Comparison of ENCODE assay signal across 1 cellular context in genomic region chr2:109318150-109318948, GRCh38.
TF ChIP-seq lines count a peak whose summit lies in the region.

No MANE protein-coding gene starts in this region.

TF ChIP-seq in HepG2, 621 proteins besides CTCF, POLR2A, EP300 and RAD21 (continued from another document):
- TF ChIP-seq THAP7 (CRISPR knock-in tag; IDR thresholded peaks at IDR 0.05) (no peak), BRD4 (CRISPR knock-in tag; IDR thresholded peaks at IDR 0.05) (no peak), TBL1XR1 (IDR thresholded peaks at IDR 0.05; ENCODE audit: borderline replicate concordance, low read length, partially characterized antibody) (no peak), RCOR2 (CRISPR knock-in tag; IDR thresholded peaks at IDR 0.05) (no peak), TAF1 (CRISPR knock-in tag; IDR thresholded peaks at IDR 0.05) (no peak), SMC3 (IDR thresholded peaks at IDR 0.05; ENCODE audit: low read length) (no peak), ZNF790 (CRISPR knock-in tag; IDR thresholded peaks at IDR 0.05; ENCODE audit: borderline replicate concordance) (no peak), RXRA (CRISPR knock-in tag; IDR thresholded peaks at IDR 0.05) (no peak), ZNF768 (CRISPR knock-in tag; IDR thresholded peaks at IDR 0.05) (no peak), HNRNPL (IDR thresholded peaks at IDR 0.05; ENCODE audit: low read depth, low read length) (no peak), JUNB (CRISPR knock-in tag; IDR thresholded peaks at IDR 0.05; ENCODE audit: borderline replicate concordance) (no peak), JUN (CRISPR knock-in tag; IDR thresholded peaks at IDR 0.05) (no peak), UBTF (CRISPR knock-in tag; IDR thresholded peaks at IDR 0.05) (no peak), ZNF101 (CRISPR knock-in tag; IDR thresholded peaks at IDR 0.05; ENCODE audit: borderline replicate concordance, low read depth) (no peak), SMARCC2 (IDR thresholded peaks at IDR 0.05) (no peak), CREM (IDR thresholded peaks at IDR 0.05) (no peak), CREM (CRISPR knock-in tag; IDR thresholded peaks at IDR 0.05) (no peak), CREB1 (IDR thresholded peaks at IDR 0.05) (no peak), CREB1 (CRISPR knock-in tag; IDR thresholded peaks at IDR 0.05) (no peak), GFI1 (CRISPR knock-in tag; IDR thresholded peaks at IDR 0.05; ENCODE audit: borderline replicate concordance) (0 out of 2 replicates have a peak, but pooled peaks have one; percentile 39), STAG1 (CRISPR knock-in tag; IDR thresholded peaks at IDR 0.05) (0 out of 2 replicates have a peak, but pooled peaks have one; percentile 15), BORCS8-MEF2B (CRISPR knock-in tag; IDR thresholded peaks at IDR 0.05) (no peak), FOSL2 (CRISPR knock-in tag; IDR thresholded peaks at IDR 0.05) (no peak), FOXO1 (CRISPR knock-in tag; IDR thresholded peaks at IDR 0.05) (no peak), ZNF597 (CRISPR knock-in tag; IDR thresholded peaks at IDR 0.05) (no peak), HNF4A (CRISPR knock-in tag; IDR thresholded peaks at IDR 0.05) (no peak), ZNF7 (CRISPR knock-in tag; IDR thresholded peaks at IDR 0.05) (no peak), YY1 (IDR thresholded peaks at IDR 0.05; ENCODE audit: insufficient read depth, insufficient replicate concordance, low read depth, low read length) (no peak), TCF7 (IDR thresholded peaks at IDR 0.05; ENCODE audit: low read depth) (no peak; the same call in 1 of the 2 replicates), DR1 (CRISPR knock-in tag; IDR thresholded peaks at IDR 0.05) (no peak), ZSCAN22 (CRISPR knock-in tag; IDR thresholded peaks at IDR 0.05) (no peak)
- TF ChIP-seq, protein P1, sequence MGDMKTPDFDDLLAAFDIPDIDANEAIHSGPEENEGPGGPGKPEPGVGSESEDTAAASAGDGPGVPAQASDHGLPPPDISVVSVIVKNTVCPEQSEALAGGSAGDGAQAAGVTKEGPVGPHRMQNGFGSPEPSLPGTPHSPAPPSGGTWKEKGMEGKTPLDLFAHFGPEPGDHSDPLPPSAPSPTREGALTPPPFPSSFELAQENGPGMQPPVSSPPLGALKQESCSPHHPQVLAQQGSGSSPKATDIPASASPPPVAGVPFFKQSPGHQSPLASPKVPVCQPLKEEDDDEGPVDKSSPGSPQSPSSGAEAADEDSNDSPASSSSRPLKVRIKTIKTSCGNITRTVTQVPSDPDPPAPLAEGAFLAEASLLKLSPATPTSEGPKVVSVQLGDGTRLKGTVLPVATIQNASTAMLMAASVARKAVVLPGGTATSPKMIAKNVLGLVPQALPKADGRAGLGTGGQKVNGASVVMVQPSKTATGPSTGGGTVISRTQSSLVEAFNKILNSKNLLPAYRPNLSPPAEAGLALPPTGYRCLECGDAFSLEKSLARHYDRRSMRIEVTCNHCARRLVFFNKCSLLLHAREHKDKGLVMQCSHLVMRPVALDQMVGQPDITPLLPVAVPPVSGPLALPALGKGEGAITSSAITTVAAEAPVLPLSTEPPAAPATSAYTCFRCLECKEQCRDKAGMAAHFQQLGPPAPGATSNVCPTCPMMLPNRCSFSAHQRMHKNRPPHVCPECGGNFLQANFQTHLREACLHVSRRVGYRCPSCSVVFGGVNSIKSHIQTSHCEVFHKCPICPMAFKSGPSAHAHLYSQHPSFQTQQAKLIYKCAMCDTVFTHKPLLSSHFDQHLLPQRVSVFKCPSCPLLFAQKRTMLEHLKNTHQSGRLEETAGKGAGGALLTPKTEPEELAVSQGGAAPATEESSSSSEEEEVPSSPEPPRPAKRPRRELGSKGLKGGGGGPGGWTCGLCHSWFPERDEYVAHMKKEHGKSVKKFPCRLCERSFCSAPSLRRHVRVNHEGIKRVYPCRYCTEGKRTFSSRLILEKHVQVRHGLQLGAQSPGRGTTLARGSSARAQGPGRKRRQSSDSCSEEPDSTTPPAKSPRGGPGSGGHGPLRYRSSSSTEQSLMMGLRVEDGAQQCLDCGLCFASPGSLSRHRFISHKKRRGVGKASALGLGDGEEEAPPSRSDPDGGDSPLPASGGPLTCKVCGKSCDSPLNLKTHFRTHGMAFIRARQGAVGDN (CRISPR knock-in tag; IDR thresholded peaks at IDR 0.05) = no peak
- TF ChIP-seq, protein P2, sequence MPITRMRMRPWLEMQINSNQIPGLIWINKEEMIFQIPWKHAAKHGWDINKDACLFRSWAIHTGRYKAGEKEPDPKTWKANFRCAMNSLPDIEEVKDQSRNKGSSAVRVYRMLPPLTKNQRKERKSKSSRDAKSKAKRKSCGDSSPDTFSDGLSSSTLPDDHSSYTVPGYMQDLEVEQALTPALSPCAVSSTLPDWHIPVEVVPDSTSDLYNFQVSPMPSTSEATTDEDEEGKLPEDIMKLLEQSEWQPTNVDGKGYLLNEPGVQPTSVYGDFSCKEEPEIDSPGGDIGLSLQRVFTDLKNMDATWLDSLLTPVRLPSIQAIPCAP (CRISPR knock-in tag; IDR thresholded peaks at IDR 0.05; ENCODE audit: low read depth) = no peak
- TF ChIP-seq, protein P3, sequence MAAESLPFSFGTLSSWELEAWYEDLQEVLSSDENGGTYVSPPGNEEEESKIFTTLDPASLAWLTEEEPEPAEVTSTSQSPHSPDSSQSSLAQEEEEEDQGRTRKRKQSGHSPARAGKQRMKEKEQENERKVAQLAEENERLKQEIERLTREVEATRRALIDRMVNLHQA (CRISPR knock-in tag; IDR thresholded peaks at IDR 0.05) = no peak
- TF ChIP-seq, protein P4, sequence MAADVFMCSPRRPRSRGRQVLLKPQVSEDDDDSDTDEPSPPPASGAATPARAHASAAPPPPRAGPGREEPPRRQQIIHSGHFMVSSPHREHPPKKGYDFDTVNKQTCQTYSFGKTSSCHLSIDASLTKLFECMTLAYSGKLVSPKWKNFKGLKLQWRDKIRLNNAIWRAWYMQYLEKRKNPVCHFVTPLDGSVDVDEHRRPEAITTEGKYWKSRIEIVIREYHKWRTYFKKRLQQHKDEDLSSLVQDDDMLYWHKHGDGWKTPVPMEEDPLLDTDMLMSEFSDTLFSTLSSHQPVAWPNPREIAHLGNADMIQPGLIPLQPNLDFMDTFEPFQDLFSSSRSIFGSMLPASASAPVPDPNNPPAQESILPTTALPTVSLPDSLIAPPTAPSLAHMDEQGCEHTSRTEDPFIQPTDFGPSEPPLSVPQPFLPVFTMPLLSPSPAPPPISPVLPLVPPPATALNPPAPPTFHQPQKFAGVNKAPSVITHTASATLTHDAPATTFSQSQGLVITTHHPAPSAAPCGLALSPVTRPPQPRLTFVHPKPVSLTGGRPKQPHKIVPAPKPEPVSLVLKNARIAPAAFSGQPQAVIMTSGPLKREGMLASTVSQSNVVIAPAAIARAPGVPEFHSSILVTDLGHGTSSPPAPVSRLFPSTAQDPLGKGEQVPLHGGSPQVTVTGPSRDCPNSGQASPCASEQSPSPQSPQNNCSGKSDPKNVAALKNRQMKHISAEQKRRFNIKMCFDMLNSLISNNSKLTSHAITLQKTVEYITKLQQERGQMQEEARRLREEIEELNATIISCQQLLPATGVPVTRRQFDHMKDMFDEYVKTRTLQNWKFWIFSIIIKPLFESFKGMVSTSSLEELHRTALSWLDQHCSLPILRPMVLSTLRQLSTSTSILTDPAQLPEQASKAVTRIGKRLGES (CRISPR knock-in tag; IDR thresholded peaks at IDR 0.05; ENCODE audit: borderline replicate concordance) = no peak
- TF ChIP-seq, protein P5, sequence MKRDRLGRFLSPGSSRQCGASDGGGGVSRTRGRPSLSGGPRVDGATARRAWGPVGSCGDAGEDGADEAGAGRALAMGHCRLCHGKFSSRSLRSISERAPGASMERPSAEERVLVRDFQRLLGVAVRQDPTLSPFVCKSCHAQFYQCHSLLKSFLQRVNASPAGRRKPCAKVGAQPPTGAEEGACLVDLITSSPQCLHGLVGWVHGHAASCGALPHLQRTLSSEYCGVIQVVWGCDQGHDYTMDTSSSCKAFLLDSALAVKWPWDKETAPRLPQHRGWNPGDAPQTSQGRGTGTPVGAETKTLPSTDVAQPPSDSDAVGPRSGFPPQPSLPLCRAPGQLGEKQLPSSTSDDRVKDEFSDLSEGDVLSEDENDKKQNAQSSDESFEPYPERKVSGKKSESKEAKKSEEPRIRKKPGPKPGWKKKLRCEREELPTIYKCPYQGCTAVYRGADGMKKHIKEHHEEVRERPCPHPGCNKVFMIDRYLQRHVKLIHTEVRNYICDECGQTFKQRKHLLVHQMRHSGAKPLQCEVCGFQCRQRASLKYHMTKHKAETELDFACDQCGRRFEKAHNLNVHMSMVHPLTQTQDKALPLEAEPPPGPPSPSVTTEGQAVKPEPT (CRISPR knock-in tag; IDR thresholded peaks at IDR 0.05; ENCODE audit: low read depth) = no peak
- TF ChIP-seq, protein P6, sequence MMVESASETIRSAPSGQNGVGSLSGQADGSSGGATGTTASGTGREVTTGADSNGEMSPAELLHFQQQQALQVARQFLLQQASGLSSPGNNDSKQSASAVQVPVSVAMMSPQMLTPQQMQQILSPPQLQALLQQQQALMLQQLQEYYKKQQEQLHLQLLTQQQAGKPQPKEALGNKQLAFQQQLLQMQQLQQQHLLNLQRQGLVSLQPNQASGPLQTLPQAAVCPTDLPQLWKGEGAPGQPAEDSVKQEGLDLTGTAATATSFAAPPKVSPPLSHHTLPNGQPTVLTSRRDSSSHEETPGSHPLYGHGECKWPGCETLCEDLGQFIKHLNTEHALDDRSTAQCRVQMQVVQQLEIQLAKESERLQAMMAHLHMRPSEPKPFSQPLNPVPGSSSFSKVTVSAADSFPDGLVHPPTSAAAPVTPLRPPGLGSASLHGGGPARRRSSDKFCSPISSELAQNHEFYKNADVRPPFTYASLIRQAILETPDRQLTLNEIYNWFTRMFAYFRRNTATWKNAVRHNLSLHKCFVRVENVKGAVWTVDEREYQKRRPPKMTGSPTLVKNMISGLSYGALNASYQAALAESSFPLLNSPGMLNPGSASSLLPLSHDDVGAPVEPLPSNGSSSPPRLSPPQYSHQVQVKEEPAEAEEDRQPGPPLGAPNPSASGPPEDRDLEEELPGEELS (CRISPR knock-in tag; IDR thresholded peaks at IDR 0.05) = no peak
TF ChIP-seq in HepG2: peak in this region for 7.
